Comparison of ENCODE assay signal across 29 cellular contexts in the genomic region with DNA sequence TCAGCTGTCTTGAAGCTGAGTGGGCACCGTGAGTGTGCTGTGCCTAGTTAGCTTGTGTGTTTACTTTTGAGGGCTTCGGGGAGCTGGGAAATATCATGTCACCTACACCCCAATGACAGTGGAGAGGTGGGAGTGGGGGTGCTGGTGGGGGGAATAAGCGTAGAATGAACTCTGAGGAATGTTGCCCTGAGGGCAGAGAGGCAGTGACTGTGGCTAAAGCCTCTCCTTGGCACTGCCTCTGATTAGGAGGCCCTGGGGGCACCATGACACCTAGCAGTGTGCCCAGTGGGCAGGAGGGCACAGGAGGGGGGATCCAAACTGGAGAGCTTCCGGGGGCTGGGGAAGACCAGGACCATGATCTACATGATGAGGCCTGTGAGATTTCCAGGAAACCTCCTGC. TPM values are rescaled to one million over a fixed set of nuclear protein-coding genes. Genes with fewer than 3 reads are reported as not detected.
"Had no signal": no experiment of that assay in that cellular context is flagged by ENCODE, and none has a peak within 500 bp of the region (broad histone marks: within the 10 kb centered on the region; RNA-seq: fewer than 3 reads in every experiment).

No MANE protein-coding gene starts in this region.

- H3K36me3 ChIP-seq: adrenal gland, thoracic aorta had no signal

- H3K9me3 ChIP-seq: adrenal gland, body of pancreas, thoracic aorta had no signal

- H3K4me1 Mint-ChIP-seq: activated naive CD8-positive, alpha-beta T cell treated with anti-CD3 and anti-CD28 coated beads for 36 hours had no signal

- H3K9me3 Mint-ChIP-seq: activated naive CD4-positive, alpha-beta T cell treated with anti-CD3 and anti-CD28 coated beads for 36 hours; activated naive CD8-positive, alpha-beta T cell treated with anti-CD3 and anti-CD28 coated beads for 36 hours; stimulated activated naive CD8-positive, alpha-beta T cell treated with anti-CD3 and anti-CD28 coated beads, Interleukin-15, Interleukin-2, amounts not matched to agents 100 ng/mL and 50 ng/mL, for 24 hours had no signal

- H3K27ac Mint-ChIP-seq: activated naive CD4-positive, alpha-beta T cell treated with anti-CD3 and anti-CD28 coated beads for 36 hours; activated naive CD8-positive, alpha-beta T cell treated with anti-CD3 and anti-CD28 coated beads for 36 hours; stimulated activated naive CD8-positive, alpha-beta T cell treated with anti-CD3 and anti-CD28 coated beads, Interleukin-15, Interleukin-2, amounts not matched to agents 100 ng/mL and 50 ng/mL, for 24 hours had no signal

- H3K36me3 Mint-ChIP-seq: activated naive CD8-positive, alpha-beta T cell treated with anti-CD3 and anti-CD28 coated beads for 36 hours had no signal

- H3K27me3 ChIP-seq: adrenal gland, body of pancreas had no signal

- ATAC-seq: body of pancreas, left lobe of liver, sciatic nerve had no signal

- H3K27ac ChIP-seq: adrenal gland, body of pancreas, skin epidermis, thoracic aorta had no signal

- DNase-seq: activated CD4-positive, alpha-beta T cell treated with anti-CD3 and anti-CD28 coated beads for 4 hours; activated CD4-positive, alpha-beta T cell treated with anti-CD3 and anti-CD28 coated beads, Interleukin-2, amount 50 U/mL, for 48 hours; activated CD8-positive, alpha-beta memory T cell treated with anti-CD3 and anti-CD28 coated beads for 24 hours; activated effector memory CD4-positive, alpha-beta T cell treated with anti-CD3 and anti-CD28 coated beads, Interleukin-2, amount 50 U/mL, for 16 hours; activated naive CD4-positive, alpha-beta T cell treated with anti-CD3 and anti-CD28 coated beads for 36 hours; activated naive CD8-positive, alpha-beta T cell treated with anti-CD3 and anti-CD28 coated beads for 36 hours; adrenal gland; aorta; body of pancreas; caudate nucleus; foreskin fibroblast; kidney glomerular epithelial cell; posterior cingulate gyrus; stimulated activated CD4-positive, alpha-beta T cell treated with anti-CD3 and anti-CD28 coated beads, Interleukin-12 subunit alpha, Interleukin-12 subunit beta, amount 100 ng/mL, for 4 hours; stimulated activated CD4-positive, alpha-beta T cell treated with anti-CD3 and anti-CD28 coated beads, Interleukin-4, amount 100 ng/mL, for 1 hour; trophoblast cell had no signal

- H3K4me3 Mint-ChIP-seq: activated naive CD4-positive, alpha-beta T cell treated with anti-CD3 and anti-CD28 coated beads for 36 hours; activated naive CD8-positive, alpha-beta T cell treated with anti-CD3 and anti-CD28 coated beads for 36 hours; stimulated activated naive CD8-positive, alpha-beta T cell treated with anti-CD3 and anti-CD28 coated beads, Interleukin-15, Interleukin-2, amounts not matched to agents 100 ng/mL and 50 ng/mL, for 24 hours had no signal

- H3K4me3 ChIP-seq: adrenal gland, body of pancreas, lung, skin epidermis, thoracic aorta had no signal

RNA-seq across cellular contexts. Expression of gene CACNA1G, which starts 24.8 kb away (rescaled TPM):
- total RNA-seq: endothelial cell of umbilical vein; T-helper 1 cell treated with Interleukin-12 subunit alpha and Interleukin-12 subunit beta and Interleukin-4 antibody, amounts not matched to agents 30 ng/mL and 1 ng/mL, for 36 hours had no signal
- polyA plus RNA-seq: aorta, endothelial cell of umbilical vein had no signal

RNA-seq across cellular contexts. Expression of gene ABCC3, which starts 49.3 kb away (rescaled TPM):
- total RNA-seq: activated naive CD4-positive, alpha-beta T cell treated with anti-CD3 and anti-CD28 coated beads for 36 hours; activated naive CD8-positive, alpha-beta T cell treated with anti-CD3 and anti-CD28 coated beads for 36 hours; T-helper 1 cell treated with Interleukin-12 subunit alpha and Interleukin-12 subunit beta and Interleukin-4 antibody, amounts not matched to agents 30 ng/mL and 1 ng/mL, for 36 hours had no signal
- polyA plus RNA-seq: neural cell had no signal

RNA-seq across cellular contexts. Expression of gene EPN3, which starts 52.8 kb away (rescaled TPM):
- total RNA-seq: activated naive CD4-positive, alpha-beta T cell treated with anti-CD3 and anti-CD28 coated beads for 36 hours; activated naive CD8-positive, alpha-beta T cell treated with anti-CD3 and anti-CD28 coated beads for 36 hours; aorta; chondrocyte; endothelial cell of umbilical vein; mesenteric fat pad; omental fat pad; subcutaneous adipose tissue had no signal
- polyA plus RNA-seq: endothelial cell of umbilical vein, neural cell had no signal
